Comparison of ENCODE assay signal across 1 cellular context in genomic region chr11:47847892-47848635, GRCh38.
TF ChIP-seq lines count a peak whose summit lies in the region.

A gene with protein sequence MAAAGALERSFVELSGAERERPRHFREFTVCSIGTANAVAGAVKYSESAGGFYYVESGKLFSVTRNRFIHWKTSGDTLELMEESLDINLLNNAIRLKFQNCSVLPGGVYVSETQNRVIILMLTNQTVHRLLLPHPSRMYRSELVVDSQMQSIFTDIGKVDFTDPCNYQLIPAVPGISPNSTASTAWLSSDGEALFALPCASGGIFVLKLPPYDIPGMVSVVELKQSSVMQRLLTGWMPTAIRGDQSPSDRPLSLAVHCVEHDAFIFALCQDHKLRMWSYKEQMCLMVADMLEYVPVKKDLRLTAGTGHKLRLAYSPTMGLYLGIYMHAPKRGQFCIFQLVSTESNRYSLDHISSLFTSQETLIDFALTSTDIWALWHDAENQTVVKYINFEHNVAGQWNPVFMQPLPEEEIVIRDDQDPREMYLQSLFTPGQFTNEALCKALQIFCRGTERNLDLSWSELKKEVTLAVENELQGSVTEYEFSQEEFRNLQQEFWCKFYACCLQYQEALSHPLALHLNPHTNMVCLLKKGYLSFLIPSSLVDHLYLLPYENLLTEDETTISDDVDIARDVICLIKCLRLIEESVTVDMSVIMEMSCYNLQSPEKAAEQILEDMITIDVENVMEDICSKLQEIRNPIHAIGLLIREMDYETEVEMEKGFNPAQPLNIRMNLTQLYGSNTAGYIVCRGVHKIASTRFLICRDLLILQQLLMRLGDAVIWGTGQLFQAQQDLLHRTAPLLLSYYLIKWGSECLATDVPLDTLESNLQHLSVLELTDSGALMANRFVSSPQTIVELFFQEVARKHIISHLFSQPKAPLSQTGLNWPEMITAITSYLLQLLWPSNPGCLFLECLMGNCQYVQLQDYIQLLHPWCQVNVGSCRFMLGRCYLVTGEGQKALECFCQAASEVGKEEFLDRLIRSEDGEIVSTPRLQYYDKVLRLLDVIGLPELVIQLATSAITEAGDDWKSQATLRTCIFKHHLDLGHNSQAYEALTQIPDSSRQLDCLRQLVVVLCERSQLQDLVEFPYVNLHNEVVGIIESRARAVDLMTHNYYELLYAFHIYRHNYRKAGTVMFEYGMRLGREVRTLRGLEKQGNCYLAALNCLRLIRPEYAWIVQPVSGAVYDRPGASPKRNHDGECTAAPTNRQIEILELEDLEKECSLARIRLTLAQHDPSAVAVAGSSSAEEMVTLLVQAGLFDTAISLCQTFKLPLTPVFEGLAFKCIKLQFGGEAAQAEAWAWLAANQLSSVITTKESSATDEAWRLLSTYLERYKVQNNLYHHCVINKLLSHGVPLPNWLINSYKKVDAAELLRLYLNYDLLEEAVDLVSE (N-terminal part only) (minus strand): TSS chr11:47848350. CDS start chr11:47848318, 32 bp downstream.

TF ChIP-seq in K562, 482 proteins besides CTCF, POLR2A, EP300 and RAD21 (continued from another document and continues in another):
- no peak for TF ChIP-seq ZBTB33 (CRISPR knock-in tag; IDR thresholded peaks at IDR 0.05)
- TF ChIP-seq, protein P1, sequence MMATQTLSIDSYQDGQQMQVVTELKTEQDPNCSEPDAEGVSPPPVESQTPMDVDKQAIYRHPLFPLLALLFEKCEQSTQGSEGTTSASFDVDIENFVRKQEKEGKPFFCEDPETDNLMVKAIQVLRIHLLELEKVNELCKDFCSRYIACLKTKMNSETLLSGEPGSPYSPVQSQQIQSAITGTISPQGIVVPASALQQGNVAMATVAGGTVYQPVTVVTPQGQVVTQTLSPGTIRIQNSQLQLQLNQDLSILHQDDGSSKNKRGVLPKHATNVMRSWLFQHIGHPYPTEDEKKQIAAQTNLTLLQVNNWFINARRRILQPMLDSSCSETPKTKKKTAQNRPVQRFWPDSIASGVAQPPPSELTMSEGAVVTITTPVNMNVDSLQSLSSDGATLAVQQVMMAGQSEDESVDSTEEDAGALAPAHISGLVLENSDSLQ (IDR thresholded peaks at IDR 0.05) = no peak
- TF ChIP-seq ZNF174 (CRISPR knock-in tag; IDR thresholded peaks at IDR 0.05) = no peak
- TF ChIP-seq ZNF140 (CRISPR knock-in tag; IDR thresholded peaks at IDR 0.05) = no peak
- no peak for TF ChIP-seq ZNF347 (CRISPR knock-in tag; IDR thresholded peaks at IDR 0.05; ENCODE audit: low read depth)
- TF ChIP-seq SNAPC5 (CRISPR knock-in tag; IDR thresholded peaks at IDR 0.05) = no peak
- no peak for TF ChIP-seq U2AF2 (optimal IDR thresholded peaks at IDR 0.05; ENCODE audit: low read depth, low read length)
- no peak for TF ChIP-seq SMARCA5 (IDR thresholded peaks at IDR 0.05)
- TF ChIP-seq ZNF175 (CRISPR knock-in tag; IDR thresholded peaks at IDR 0.05; ENCODE audit: low read depth) = no peak
- TF ChIP-seq, protein P2, sequence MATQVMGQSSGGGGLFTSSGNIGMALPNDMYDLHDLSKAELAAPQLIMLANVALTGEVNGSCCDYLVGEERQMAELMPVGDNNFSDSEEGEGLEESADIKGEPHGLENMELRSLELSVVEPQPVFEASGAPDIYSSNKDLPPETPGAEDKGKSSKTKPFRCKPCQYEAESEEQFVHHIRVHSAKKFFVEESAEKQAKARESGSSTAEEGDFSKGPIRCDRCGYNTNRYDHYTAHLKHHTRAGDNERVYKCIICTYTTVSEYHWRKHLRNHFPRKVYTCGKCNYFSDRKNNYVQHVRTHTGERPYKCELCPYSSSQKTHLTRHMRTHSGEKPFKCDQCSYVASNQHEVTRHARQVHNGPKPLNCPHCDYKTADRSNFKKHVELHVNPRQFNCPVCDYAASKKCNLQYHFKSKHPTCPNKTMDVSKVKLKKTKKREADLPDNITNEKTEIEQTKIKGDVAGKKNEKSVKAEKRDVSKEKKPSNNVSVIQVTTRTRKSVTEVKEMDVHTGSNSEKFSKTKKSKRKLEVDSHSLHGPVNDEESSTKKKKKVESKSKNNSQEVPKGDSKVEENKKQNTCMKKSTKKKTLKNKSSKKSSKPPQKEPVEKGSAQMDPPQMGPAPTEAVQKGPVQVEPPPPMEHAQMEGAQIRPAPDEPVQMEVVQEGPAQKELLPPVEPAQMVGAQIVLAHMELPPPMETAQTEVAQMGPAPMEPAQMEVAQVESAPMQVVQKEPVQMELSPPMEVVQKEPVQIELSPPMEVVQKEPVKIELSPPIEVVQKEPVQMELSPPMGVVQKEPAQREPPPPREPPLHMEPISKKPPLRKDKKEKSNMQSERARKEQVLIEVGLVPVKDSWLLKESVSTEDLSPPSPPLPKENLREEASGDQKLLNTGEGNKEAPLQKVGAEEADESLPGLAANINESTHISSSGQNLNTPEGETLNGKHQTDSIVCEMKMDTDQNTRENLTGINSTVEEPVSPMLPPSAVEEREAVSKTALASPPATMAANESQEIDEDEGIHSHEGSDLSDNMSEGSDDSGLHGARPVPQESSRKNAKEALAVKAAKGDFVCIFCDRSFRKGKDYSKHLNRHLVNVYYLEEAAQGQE (CRISPR knock-in tag; IDR thresholded peaks at IDR 0.05; ENCODE audit: low read depth) = no peak
- TF ChIP-seq HIVEP1 (CRISPR knock-in tag; IDR thresholded peaks at IDR 0.05) = no peak
- TF ChIP-seq HLTF (IDR thresholded peaks at IDR 0.05) = no peak
- TF ChIP-seq ZNF780A (CRISPR knock-in tag; IDR thresholded peaks at IDR 0.05) = no peak
- TF ChIP-seq MAZ (CRISPR knock-in tag; conservative IDR thresholded peaks at IDR 0.05 in 1 of 2, IDR thresholded peaks at IDR 0.05 in 1 of 2) = peak; percentile 84 to 91
- TF ChIP-seq ARHGAP35 (IDR thresholded peaks at IDR 0.05; ENCODE audit: partially characterized antibody) = no peak
- TF ChIP-seq MXI1 (IDR thresholded peaks at IDR 0.05; ENCODE audit: low read depth, low read length) = peak; percentile 6; the same call in 1 of the 2 replicates
- TF ChIP-seq YY1 (IDR thresholded peaks at IDR 0.05; ENCODE audit: borderline replicate concordance in 1 of 3, control insufficient read depth in 1 of 3, extremely low read depth in 1 of 3, insufficient read depth in 3 of 3, insufficient read length in 1 of 3, insufficient replicate concordance in 2 of 3, low read depth in 1 of 3, low read length in 2 of 3) = peak; percentile 84 to 98 (median 95)
- no peak for TF ChIP-seq ZKSCAN8 (CRISPR knock-in tag; IDR thresholded peaks at IDR 0.05)
- TF ChIP-seq ZNF444 (CRISPR knock-in tag; IDR thresholded peaks at IDR 0.05) = no peak
- TF ChIP-seq ZBTB40 (IDR thresholded peaks at IDR 0.05) = peak; percentile 89
- TF ChIP-seq ZBTB40 (CRISPR knock-in tag; IDR thresholded peaks at IDR 0.05) = no peak
- TF ChIP-seq ARID3A (IDR thresholded peaks at IDR 0.05; ENCODE audit: borderline replicate concordance, low read depth, low read length) = no peak
- no peak for TF ChIP-seq XRCC3 (IDR thresholded peaks at IDR 0.05)
- TF ChIP-seq, protein P3, sequence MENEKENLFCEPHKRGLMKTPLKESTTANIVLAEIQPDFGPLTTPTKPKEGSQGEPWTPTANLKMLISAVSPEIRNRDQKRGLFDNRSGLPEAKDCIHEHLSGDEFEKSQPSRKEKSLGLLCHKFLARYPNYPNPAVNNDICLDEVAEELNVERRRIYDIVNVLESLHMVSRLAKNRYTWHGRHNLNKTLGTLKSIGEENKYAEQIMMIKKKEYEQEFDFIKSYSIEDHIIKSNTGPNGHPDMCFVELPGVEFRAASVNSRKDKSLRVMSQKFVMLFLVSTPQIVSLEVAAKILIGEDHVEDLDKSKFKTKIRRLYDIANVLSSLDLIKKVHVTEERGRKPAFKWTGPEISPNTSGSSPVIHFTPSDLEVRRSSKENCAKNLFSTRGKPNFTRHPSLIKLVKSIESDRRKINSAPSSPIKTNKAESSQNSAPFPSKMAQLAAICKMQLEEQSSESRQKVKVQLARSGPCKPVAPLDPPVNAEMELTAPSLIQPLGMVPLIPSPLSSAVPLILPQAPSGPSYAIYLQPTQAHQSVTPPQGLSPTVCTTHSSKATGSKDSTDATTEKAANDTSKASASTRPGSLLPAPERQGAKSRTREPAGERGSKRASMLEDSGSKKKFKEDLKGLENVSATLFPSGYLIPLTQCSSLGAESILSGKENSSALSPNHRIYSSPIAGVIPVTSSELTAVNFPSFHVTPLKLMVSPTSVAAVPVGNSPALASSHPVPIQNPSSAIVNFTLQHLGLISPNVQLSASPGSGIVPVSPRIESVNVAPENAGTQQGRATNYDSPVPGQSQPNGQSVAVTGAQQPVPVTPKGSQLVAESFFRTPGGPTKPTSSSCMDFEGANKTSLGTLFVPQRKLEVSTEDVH (IDR thresholded peaks at IDR 0.05; ENCODE audit: low read depth, partially characterized antibody) = peak; percentile 74
- peak in 1 of 2 experiments; percentile 77; a peak in 1 of 4 replicates for TF ChIP-seq KDM4B (IDR thresholded peaks at IDR 0.05; ENCODE audit: borderline replicate concordance in 2 of 2, low read depth in 1 of 2)
- peak; percentile 86 for TF ChIP-seq PHF20 (IDR thresholded peaks at IDR 0.05; ENCODE audit: partially characterized antibody)
- TF ChIP-seq ZNF79 (CRISPR knock-in tag; IDR thresholded peaks at IDR 0.05; ENCODE audit: low read depth) = no peak
